ENCODE assay signal across 19 cellular contexts in the genomic region with DNA sequence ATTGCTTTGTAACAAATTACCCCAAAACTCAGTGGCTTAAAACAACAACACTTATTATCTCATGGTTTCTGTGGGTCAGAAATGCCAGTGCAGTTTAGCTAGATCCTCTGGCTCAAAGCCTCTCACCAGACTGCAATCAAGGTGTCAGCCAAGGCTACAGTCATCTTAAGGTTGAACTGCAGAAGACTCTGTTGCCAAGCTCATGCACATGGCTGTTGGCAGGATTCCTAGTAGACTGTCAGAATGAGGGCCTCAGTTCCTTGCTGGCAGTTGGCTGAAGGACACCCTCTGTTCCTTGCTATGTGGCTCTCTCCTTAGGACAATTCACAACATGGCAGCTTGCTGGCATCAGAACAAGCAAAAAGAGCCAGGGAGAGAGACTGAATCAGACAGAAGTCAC.
"Had no signal": no experiment of that assay in that cellular context is flagged by ENCODE, and none has a peak within 500 bp of the region (broad histone marks: within the 10 kb centered on the region; RNA-seq: fewer than 3 reads in every experiment).

No MANE protein-coding gene starts in this region.

- H3K36me3 ChIP-seq: adrenal gland, cardiac muscle cell, lower lobe of right lung, sigmoid colon, upper lobe of left lung had no signal

- H3K27me3 ChIP-seq: adrenal gland, cardiac muscle cell, sigmoid colon, testis, upper lobe of left lung had no signal

- H3K36me3 Mint-ChIP-seq: activated naive CD4-positive, alpha-beta T cell treated with anti-CD3 and anti-CD28 coated beads, Interleukin-2, amount 50 U/mL, for 24 hours; natural killer cell; stimulated activated effector memory CD8-positive, alpha-beta T cell treated with anti-CD3 and anti-CD28 coated beads, Interleukin-12 subunit alpha, Interleukin-12 subunit beta, amount 100 ng/mL, for 72 hours had no signal

- ATAC-seq: activated CD4-positive, alpha-beta T cell treated with anti-CD3 and anti-CD28 coated beads for 36 hours; left cardiac atrium; lower lobe of right lung; natural killer cell; stimulated activated effector memory CD8-positive, alpha-beta T cell treated with anti-CD3 and anti-CD28 coated beads, Interleukin-12 subunit alpha, Interleukin-12 subunit beta, amount 100 ng/mL, for 72 hours; WTC11 had no signal

- H3K9me3 ChIP-seq: adrenal gland, lower lobe of right lung, sigmoid colon, testis, upper lobe of left lung had no signal

- H3K4me3 Mint-ChIP-seq: activated CD4-positive, alpha-beta T cell treated with anti-CD3 and anti-CD28 coated beads for 36 hours; activated naive CD4-positive, alpha-beta T cell treated with anti-CD3 and anti-CD28 coated beads, Interleukin-2, amount 50 U/mL, for 24 hours; endodermal cell; natural killer cell; stimulated activated effector memory CD8-positive, alpha-beta T cell treated with anti-CD3 and anti-CD28 coated beads, Interleukin-12 subunit alpha, Interleukin-12 subunit beta, amount 100 ng/mL, for 72 hours; T-helper 2 cell treated with Interferon-gamma antibody and Interleukin-4, amounts not matched to agents 5 μg/mL and 100 μg/mL, for 36 hours; WTC11 had no signal

- H3K4me1 Mint-ChIP-seq: activated CD4-positive, alpha-beta T cell treated with anti-CD3 and anti-CD28 coated beads for 36 hours; activated naive CD4-positive, alpha-beta T cell treated with anti-CD3 and anti-CD28 coated beads, Interleukin-2, amount 50 U/mL, for 24 hours; natural killer cell; stimulated activated effector memory CD8-positive, alpha-beta T cell treated with anti-CD3 and anti-CD28 coated beads, Interleukin-12 subunit alpha, Interleukin-12 subunit beta, amount 100 ng/mL, for 72 hours had no signal

- H3K4me1 ChIP-seq: adrenal gland, lower lobe of right lung, parathyroid adenoma, sigmoid colon, testis, upper lobe of left lung had no signal

- H3K27me3 Mint-ChIP-seq: activated CD4-positive, alpha-beta T cell treated with anti-CD3 and anti-CD28 coated beads for 36 hours; activated naive CD4-positive, alpha-beta T cell treated with anti-CD3 and anti-CD28 coated beads, Interleukin-2, amount 50 U/mL, for 24 hours had no signal

- DNase-seq: activated CD4-positive, alpha-beta T cell treated with anti-CD3 and anti-CD28 coated beads for 36 hours; activated CD4-positive, alpha-beta T cell treated with anti-CD3 and anti-CD28 coated beads, Interleukin-2, amount 50 U/mL, for 48 hours; activated gamma-delta T cell; adrenal gland; endodermal cell; left cardiac atrium; lower lobe of right lung; natural killer cell; sigmoid colon; stimulated activated CD4-positive, alpha-beta T cell treated with anti-CD3 and anti-CD28 coated beads, Interleukin-4, amount 100 ng/mL, for 24 hours; testis; upper lobe of left lung had no signal

- H3K27ac ChIP-seq: adrenal gland, cardiac muscle cell, epithelial cell of prostate, lower lobe of right lung, parathyroid adenoma, sigmoid colon, testis, upper lobe of left lung had no signal

- H3K27ac Mint-ChIP-seq: activated CD4-positive, alpha-beta T cell treated with anti-CD3 and anti-CD28 coated beads for 36 hours; activated naive CD4-positive, alpha-beta T cell treated with anti-CD3 and anti-CD28 coated beads, Interleukin-2, amount 50 U/mL, for 24 hours; endodermal cell; natural killer cell; stimulated activated effector memory CD8-positive, alpha-beta T cell treated with anti-CD3 and anti-CD28 coated beads, Interleukin-12 subunit alpha, Interleukin-12 subunit beta, amount 100 ng/mL, for 72 hours; T-helper 2 cell treated with Interferon-gamma antibody and Interleukin-4, amounts not matched to agents 5 μg/mL and 100 μg/mL, for 36 hours; WTC11 had no signal

- H2AFZ ChIP-seq: parathyroid adenoma had no signal

- H3K79me2 ChIP-seq: parathyroid adenoma had no signal

- H3K4me3 ChIP-seq: adrenal gland, cardiac muscle cell, lower lobe of right lung, sigmoid colon, testis, upper lobe of left lung had no signal

- H3K9me3 Mint-ChIP-seq: activated naive CD4-positive, alpha-beta T cell treated with anti-CD3 and anti-CD28 coated beads, Interleukin-2, amount 50 U/mL, for 24 hours; natural killer cell; stimulated activated effector memory CD8-positive, alpha-beta T cell treated with anti-CD3 and anti-CD28 coated beads, Interleukin-12 subunit alpha, Interleukin-12 subunit beta, amount 100 ng/mL, for 72 hours; T-helper 2 cell treated with Interferon-gamma antibody and Interleukin-4, amounts not matched to agents 5 μg/mL and 100 μg/mL, for 36 hours had no signal
